In genomic region chr15:48112242-48112641, GRCh38 we compare ENCODE assay signal across 9 cellular contexts. TPM values are rescaled to one million over a fixed set of nuclear protein-coding genes. Genes with fewer than 3 reads are reported as not detected.
A peak's percentile ranks its signal among the peaks of the same experiment; 100 is the strongest.
DNase-seq lines count a peak whose midpoint lies in the region; ATAC-seq and TF ChIP-seq lines count a peak whose summit lies in the region.
"Had no signal": no experiment of that assay in that cellular context is flagged by ENCODE, and none has a peak within 500 bp of the region (broad histone marks: within the 10 kb centered on the region; RNA-seq: fewer than 3 reads in every experiment).

No MANE protein-coding gene starts in this region.

- no peak overlapping the region for H3K27ac ChIP-seq in esophagus muscularis mucosa (replicated peaks in 1 of 4)

- no peak for TF ChIP-seq EP300 in esophagus muscularis mucosa (IDR thresholded peaks at IDR 0.05)

- no peak for ATAC-seq in HG03196 (IDR thresholded peaks at IDR 0.05; ENCODE audit: unreplicated experiment)

- H3K4me1 ChIP-seq in esophagus muscularis mucosa, result no peaks in the 10 kb centered on the region

- H3K9me3 ChIP-seq in esophagus muscularis mucosa, result no peaks in the 10 kb centered on the region

- intact Hi-C loops in esophagus muscularis mucosa (cut with DNase I), result loop anchor here (5.0 to 10.0 kb wide), 2 partner anchors 140 to 173 kb away; no protein-coding TSS in a partner anchor

- H3K36me3 ChIP-seq in esophagus muscularis mucosa, result no peaks in the 10 kb centered on the region

- H3K4me3 ChIP-seq in esophagus muscularis mucosa, result no peak overlapping the region
- no peak overlapping the region for H3K4me3 ChIP-seq in retinal pigment epithelial cell (ENCODE audit: low read length)

- peak; percentile 19 to 60 (median 34) for TF ChIP-seq CTCF in esophagus muscularis mucosa (IDR thresholded peaks at IDR 0.05)
- TF ChIP-seq CTCF in retinal pigment epithelial cell (conservative IDR thresholded peaks at IDR 0.05; ENCODE audit: low read depth, low read length), result peak; percentile 73

- H3K27me3 ChIP-seq in esophagus muscularis mucosa, result peaks cover 0 to 5% (median 0%) of the 10 kb centered on the region in 4 donors

- DNase-seq in SHP77 (lab: John Stamatoyannopoulos, UW) (peak; percentile 17 to 43), SHP77 treated with DMSO at 0.1 percent for 48 hours (lab: John Stamatoyannopoulos, UW) (no peak), NCI-H526 treated with DMSO at 0.1 percent for 48 hours (lab: John Stamatoyannopoulos, UW) (peak; percentile 14), esophagus muscularis mucosa (ENCODE audit: extremely low spot score) (peak; percentile 90), retinal pigment epithelial cell (ENCODE audit: low read depth) (no peak)
- DNase-seq in stimulated activated CD4-positive, alpha-beta T cell treated with anti-CD3 and anti-CD28 coated beads, Interleukin-1b, Interleukin-23, amount 100 ng/mL, for 48 hours, result no peak
- no peak for DNase-seq in stimulated activated CD8-positive, alpha-beta memory T cell treated with anti-CD3 and anti-CD28 coated beads, Interleukin-4, amount 100 ng/mL, for 48 hours
- DNase-seq: CD4-positive, alpha-beta T cell had no signal

- TF ChIP-seq POLR2A in esophagus muscularis mucosa (IDR thresholded peaks at IDR 0.05; ENCODE audit: low read depth), result no peak

- WGBS in esophagus muscularis mucosa, result 41% methylated on average over 6 of the region's 6 CpGs

RNA-seq across cellular contexts. Expression of gene SLC24A5, which starts 8.5 kb away (rescaled TPM):
- total RNA-seq in esophagus muscularis mucosa, result not detected
- total RNA-seq: CD4-positive, alpha-beta T cell had no signal

Comparison
In these comparisons a context has a peak if more than half of its experiments do, and no peak if none do; other contexts are left out.
1. DNase-seq: peak in SHP77 (2 of 2), NCI-H526 treated with DMSO at 0.1 percent for 48 hours (single experiment) and esophagus muscularis mucosa (single experiment); none in SHP77 treated with DMSO at 0.1 percent for 48 hours (single experiment), retinal pigment epithelial cell (single experiment), stimulated activated CD4-positive, alpha-beta T cell treated with anti-CD3 and anti-CD28 coated beads, Interleukin-1b, Interleukin-23, amount 100 ng/mL, for 48 hours (single experiment) and stimulated activated CD8-positive, alpha-beta memory T cell treated with anti-CD3 and anti-CD28 coated beads, Interleukin-4, amount 100 ng/mL, for 48 hours (single experiment).